ENCODE assay signal across 16 cellular contexts in the genomic region with DNA sequence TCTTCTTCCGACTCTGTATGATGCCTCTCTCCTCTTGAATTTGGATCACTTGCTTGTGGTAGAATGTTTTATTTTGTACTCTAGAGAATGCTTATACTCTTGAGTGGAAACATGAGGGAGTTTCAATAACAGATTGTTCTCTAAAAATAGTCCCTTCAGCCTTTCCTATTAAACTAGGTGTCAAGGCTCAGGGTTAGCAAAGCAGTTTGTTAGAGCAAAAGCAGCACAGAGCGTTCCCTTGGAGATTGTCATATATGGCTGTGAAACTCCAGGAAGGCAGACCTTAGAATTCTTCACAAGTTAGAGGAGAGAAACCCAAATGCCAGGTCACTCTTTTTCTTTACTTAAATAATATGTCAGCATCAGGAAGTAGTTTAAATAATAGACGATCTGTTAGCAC.
"Had no signal": no experiment of that assay in that cellular context is flagged by ENCODE, and none has a peak within 500 bp of the region (broad histone marks: within the 10 kb centered on the region; RNA-seq: fewer than 3 reads in every experiment).

No MANE protein-coding gene starts in this region.

- H3K9me3 Mint-ChIP-seq: activated naive CD8-positive, alpha-beta T cell treated with anti-CD3 and anti-CD28 coated beads, Interleukin-2, amount 50 U/mL, for 24 hours; memory B cell; nephron progenitor cell; stimulated activated effector memory CD8-positive, alpha-beta T cell treated with anti-CD3 and anti-CD28 coated beads, Interleukin-12 subunit alpha, Interleukin-12 subunit beta, amount 100 ng/mL, for 72 hours; T-cell had no signal

- H3K36me3 Mint-ChIP-seq: memory B cell; stimulated activated effector memory CD8-positive, alpha-beta T cell treated with anti-CD3 and anti-CD28 coated beads, Interleukin-12 subunit alpha, Interleukin-12 subunit beta, amount 100 ng/mL, for 72 hours; T-cell had no signal

- H3K27me3 ChIP-seq: breast epithelium, hepatocyte, left lung, upper lobe of left lung had no signal

- H3K36me3 ChIP-seq: breast epithelium, left lung, upper lobe of left lung had no signal

- H3K4me3 Mint-ChIP-seq: activated naive CD8-positive, alpha-beta T cell treated with anti-CD3 and anti-CD28 coated beads, Interleukin-2, amount 50 U/mL, for 24 hours; memory B cell; nephron progenitor cell; stimulated activated effector memory CD8-positive, alpha-beta T cell treated with anti-CD3 and anti-CD28 coated beads, Interleukin-12 subunit alpha, Interleukin-12 subunit beta, amount 100 ng/mL, for 72 hours; T-cell had no signal

- H3K9me3 ChIP-seq: breast epithelium, left lung, upper lobe of left lung had no signal

- H3K27ac Mint-ChIP-seq: activated naive CD8-positive, alpha-beta T cell treated with anti-CD3 and anti-CD28 coated beads, Interleukin-2, amount 50 U/mL, for 24 hours; memory B cell; nephron progenitor cell; stimulated activated effector memory CD8-positive, alpha-beta T cell treated with anti-CD3 and anti-CD28 coated beads, Interleukin-12 subunit alpha, Interleukin-12 subunit beta, amount 100 ng/mL, for 72 hours; T-cell had no signal

- ATAC-seq: activated naive CD8-positive, alpha-beta T cell treated with anti-CD3 and anti-CD28 coated beads, Interleukin-2, amount 50 U/mL, for 24 hours; left lung; stimulated activated effector memory CD8-positive, alpha-beta T cell treated with anti-CD3 and anti-CD28 coated beads, Interleukin-12 subunit alpha, Interleukin-12 subunit beta, amount 100 ng/mL, for 72 hours; T-cell had no signal

- DNase-seq: activated naive CD4-positive, alpha-beta T cell; activated naive CD8-positive, alpha-beta T cell treated with anti-CD3 and anti-CD28 coated beads, Interleukin-2, amount 50 U/mL, for 24 hours; activated T-cell treated with anti-CD3 and anti-CD28 coated beads for 4 hours; aorta; left lung; nephron progenitor cell; occipital lobe; Right ventricle myocardium superior; T-cell; T-helper 9 cell; upper lobe of left lung had no signal

- H3K4me3 ChIP-seq: breast epithelium, hepatocyte, left lung, SK-N-MC, upper lobe of left lung had no signal

- H3K27ac ChIP-seq: hepatocyte, left lung, SK-N-MC, upper lobe of left lung had no signal

- H3K4me1 Mint-ChIP-seq: activated naive CD8-positive, alpha-beta T cell treated with anti-CD3 and anti-CD28 coated beads, Interleukin-2, amount 50 U/mL, for 24 hours; memory B cell; stimulated activated effector memory CD8-positive, alpha-beta T cell treated with anti-CD3 and anti-CD28 coated beads, Interleukin-12 subunit alpha, Interleukin-12 subunit beta, amount 100 ng/mL, for 72 hours had no signal
